21 cellular contexts compared by ENCODE assay signal in genomic region chr16:57822018-57822553, GRCh38.
"Had no signal": no experiment of that assay in that cellular context is flagged by ENCODE, and none has a peak within 500 bp of the region (broad histone marks: within the 10 kb centered on the region; RNA-seq: fewer than 3 reads in every experiment).

No MANE protein-coding gene starts in this region.

- H3K27ac ChIP-seq: adrenal gland had no signal

- H3K36me3 Mint-ChIP-seq: activated naive CD8-positive, alpha-beta T cell treated with anti-CD3 and anti-CD28 coated beads, Interleukin-2, amount 10 ng/mL, durations not matched to agents 7 days and 5 days had no signal

- DNase-seq: activated CD4-positive, alpha-beta T cell treated with anti-CD3 and anti-CD28 coated beads for 48 hours; activated CD4-positive, alpha-beta T cell treated with anti-CD3 and anti-CD28 coated beads, Interleukin-2, amount 50 U/mL, for 4 hours; activated CD4-positive, CD25-positive, alpha-beta regulatory T cell treated with anti-CD3 and anti-CD28 coated beads, Interleukin-2, amount 50 U/mL, for 72 hours; activated CD8-positive, alpha-beta memory T cell treated with anti-CD3 and anti-CD28 coated beads, Interleukin-2, amount 50 U/mL, for 48 hours; activated CD8-positive, alpha-beta T cell treated with anti-CD3 and anti-CD28 coated beads, Interleukin-2, amount 10 ng/mL, durations not matched to agents 7 days and 5 days; activated naive CD4-positive, alpha-beta T cell treated with anti-CD3 and anti-CD28 coated beads, Interleukin-2, amount 50 U/mL, for 16 hours; activated naive CD8-positive, alpha-beta T cell treated with anti-CD3 and anti-CD28 coated beads, Interleukin-2, amount 10 ng/mL, durations not matched to agents 7 days and 5 days; activated T-cell treated with anti-CD3 and anti-CD28 coated beads, Interleukin-2, amount 50 U/mL, for 1 hour; adrenal gland; anterior cingulate cortex; central memory CD4-positive, alpha-beta T cell; MM.1S; NCI-H1105; NCI-H1436; NCI-H1694 treated with DMSO at 0.1 percent for 48 hours; NCI-H2029 treated with DMSO at 0.1 percent for 48 hours; NCI-H345; NCI-H69; NK-92 treated with Interleukin-12 subunit alpha and Interleukin-12 subunit beta, amount 100 ng/mL, for 24 hours; SHP77 treated with DMSO at 0.1 percent for 48 hours had no signal

- H3K4me3 Mint-ChIP-seq: activated CD8-positive, alpha-beta T cell treated with anti-CD3 and anti-CD28 coated beads, Interleukin-2, amount 10 ng/mL, durations not matched to agents 7 days and 5 days; activated naive CD8-positive, alpha-beta T cell treated with anti-CD3 and anti-CD28 coated beads, Interleukin-2, amount 10 ng/mL, durations not matched to agents 7 days and 5 days; T-helper 1 cell treated with Interleukin-12 subunit alpha and Interleukin-12 subunit beta and Interleukin-4 antibody, amounts not matched to agents 30 μg/mL and 1 μg/mL, for 36 hours had no signal

- H3K4me1 Mint-ChIP-seq: activated naive CD8-positive, alpha-beta T cell treated with anti-CD3 and anti-CD28 coated beads, Interleukin-2, amount 10 ng/mL, durations not matched to agents 7 days and 5 days had no signal

- H3K27me3 ChIP-seq: adrenal gland had no signal

- ATAC-seq: activated CD8-positive, alpha-beta T cell treated with anti-CD3 and anti-CD28 coated beads, Interleukin-2, amount 10 ng/mL, durations not matched to agents 7 days and 5 days had no signal

- H3K27ac Mint-ChIP-seq: activated CD8-positive, alpha-beta T cell treated with anti-CD3 and anti-CD28 coated beads, Interleukin-2, amount 10 ng/mL, durations not matched to agents 7 days and 5 days; activated naive CD8-positive, alpha-beta T cell treated with anti-CD3 and anti-CD28 coated beads, Interleukin-2, amount 10 ng/mL, durations not matched to agents 7 days and 5 days; T-helper 1 cell treated with Interleukin-12 subunit alpha and Interleukin-12 subunit beta and Interleukin-4 antibody, amounts not matched to agents 30 μg/mL and 1 μg/mL, for 36 hours had no signal

- H3K9me3 ChIP-seq: adrenal gland had no signal

- H3K4me3 ChIP-seq: adrenal gland had no signal

- H3K9me3 Mint-ChIP-seq: activated naive CD8-positive, alpha-beta T cell treated with anti-CD3 and anti-CD28 coated beads, Interleukin-2, amount 10 ng/mL, durations not matched to agents 7 days and 5 days; T-helper 1 cell treated with Interleukin-12 subunit alpha and Interleukin-12 subunit beta and Interleukin-4 antibody, amounts not matched to agents 30 μg/mL and 1 μg/mL, for 36 hours had no signal

- H3K36me3 ChIP-seq: adrenal gland had no signal
